27 cellular contexts compared by ENCODE assay signal in the genomic region with DNA sequence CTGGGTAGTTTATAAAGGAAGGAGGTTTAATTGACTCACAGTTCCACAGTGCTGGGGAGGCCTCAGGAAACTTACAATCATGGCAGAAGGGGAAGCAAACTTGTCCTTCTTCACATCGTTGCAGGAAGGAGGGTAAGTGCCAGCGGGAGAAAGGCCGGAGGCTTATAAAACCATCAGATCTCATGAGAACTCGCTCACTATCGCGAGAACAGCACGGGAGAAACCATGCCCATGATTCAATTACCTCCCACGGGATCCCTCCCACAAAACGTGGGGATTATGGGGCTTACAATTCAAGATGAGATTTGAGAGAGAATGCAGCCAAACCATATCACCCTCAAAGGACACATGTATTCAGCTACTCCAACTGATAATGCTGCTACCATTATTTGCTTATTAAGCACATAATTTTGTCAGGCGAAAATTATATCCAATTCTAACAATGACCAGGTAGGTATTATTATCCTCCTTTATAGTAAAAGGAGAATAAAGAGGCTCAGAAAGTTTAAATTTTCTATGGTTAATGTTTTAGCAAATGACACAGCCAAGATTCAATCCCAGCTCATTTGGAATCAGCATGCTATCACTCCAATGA.
"Had no signal": no experiment of that assay in that cellular context is flagged by ENCODE, and none has a peak within 500 bp of the region (broad histone marks: within the 10 kb centered on the region; RNA-seq: fewer than 3 reads in every experiment).

No MANE protein-coding gene starts in this region.

- ATAC-seq: esophagus mucosa; foreskin keratinocyte; gastroesophageal sphincter; heart left ventricle; left lobe of liver; mucosa of descending colon; natural killer cell treated with Interleukin-12 subunit alpha and Interleukin-12 subunit beta and Interleukin-15 and Interleukin-18, amount 100 ng/mL, for 72 hours; stimulated activated effector memory CD8-positive, alpha-beta T cell treated with anti-CD3 and anti-CD28 coated beads, Interleukin-12 subunit alpha, Interleukin-12 subunit beta, amount 100 ng/mL, for 72 hours had no signal

- H3K9me3 Mint-ChIP-seq: endodermal cell; memory B cell; natural killer cell treated with Interleukin-12 subunit alpha and Interleukin-12 subunit beta and Interleukin-15 and Interleukin-18, amount 100 ng/mL, for 72 hours; stimulated activated effector memory CD8-positive, alpha-beta T cell treated with anti-CD3 and anti-CD28 coated beads, Interleukin-12 subunit alpha, Interleukin-12 subunit beta, amount 100 ng/mL, for 72 hours had no signal

- H3K9me3 ChIP-seq: gastroesophageal sphincter, heart left ventricle, mucosa of descending colon, prostate gland, right atrium auricular region, sigmoid colon, stomach, tibial artery had no signal

- H3K27me3 ChIP-seq: dorsolateral prefrontal cortex, foreskin keratinocyte, gastroesophageal sphincter, heart left ventricle, hepatocyte, right atrium auricular region, sigmoid colon, stomach, tibial artery had no signal

- DNase-seq: dorsolateral prefrontal cortex; effector CD4-positive, alpha-beta T cell; endodermal cell; foreskin keratinocyte; heart left ventricle; kidney; mucosa of descending colon; naive B cell; sigmoid colon; stimulated activated CD4-positive, alpha-beta T cell treated with anti-CD3 and anti-CD28 coated beads, Interleukin-2, amount 100 ng/mL, for 24 hours; stimulated activated CD4-positive, alpha-beta T cell treated with anti-CD3 and anti-CD28 coated beads, Interleukin-4, amount 100 ng/mL, for 24 hours; stimulated activated naive CD4-positive, alpha-beta T cell treated with Interleukin-2 at 50 U/mL for 16 hours; stomach; tibial artery had no signal

- H3K4me2 ChIP-seq: hepatocyte had no signal

- H3K27ac ChIP-seq: dorsolateral prefrontal cortex, epithelial cell of prostate, foreskin keratinocyte, gastroesophageal sphincter, heart left ventricle, hepatocyte, prostate gland, right atrium auricular region, sigmoid colon, stomach, tibial artery had no signal

- H3K36me3 ChIP-seq: gastroesophageal sphincter, heart left ventricle, prostate gland, right atrium auricular region, sigmoid colon, stomach, tibial artery had no signal

- H3K36me3 Mint-ChIP-seq: memory B cell; naive B cell; natural killer cell treated with Interleukin-12 subunit alpha and Interleukin-12 subunit beta and Interleukin-15 and Interleukin-18, amount 100 ng/mL, for 72 hours; stimulated activated effector memory CD8-positive, alpha-beta T cell treated with anti-CD3 and anti-CD28 coated beads, Interleukin-12 subunit alpha, Interleukin-12 subunit beta, amount 100 ng/mL, for 72 hours; type B pancreatic cell had no signal

- H3K27me3 Mint-ChIP-seq: memory B cell; naive B cell; natural killer cell treated with Interleukin-12 subunit alpha and Interleukin-12 subunit beta and Interleukin-15 and Interleukin-18, amount 100 ng/mL, for 72 hours; type B pancreatic cell had no signal

- H3K4me1 ChIP-seq: foreskin keratinocyte, gastroesophageal sphincter, prostate gland, right atrium auricular region, stomach, tibial artery had no signal

- H3K4me3 ChIP-seq: dorsolateral prefrontal cortex, gastroesophageal sphincter, heart left ventricle, hepatocyte, lung, mucosa of descending colon, prostate gland, right atrium auricular region, sigmoid colon, stomach, tibial artery had no signal

- H3K4me3 Mint-ChIP-seq: endodermal cell; memory B cell; naive B cell; natural killer cell treated with Interleukin-12 subunit alpha and Interleukin-12 subunit beta and Interleukin-15 and Interleukin-18, amount 100 ng/mL, for 72 hours; neural crest cell; stimulated activated effector memory CD8-positive, alpha-beta T cell treated with anti-CD3 and anti-CD28 coated beads, Interleukin-12 subunit alpha, Interleukin-12 subunit beta, amount 100 ng/mL, for 72 hours; type B pancreatic cell had no signal

- FAIRE-seq: kidney had no signal

- H3K4me1 Mint-ChIP-seq: endodermal cell; memory B cell; naive B cell; stimulated activated effector memory CD8-positive, alpha-beta T cell treated with anti-CD3 and anti-CD28 coated beads, Interleukin-12 subunit alpha, Interleukin-12 subunit beta, amount 100 ng/mL, for 72 hours had no signal

- H3K27ac Mint-ChIP-seq: endodermal cell; memory B cell; naive B cell; natural killer cell treated with Interleukin-12 subunit alpha and Interleukin-12 subunit beta and Interleukin-15 and Interleukin-18, amount 100 ng/mL, for 72 hours; stimulated activated effector memory CD8-positive, alpha-beta T cell treated with anti-CD3 and anti-CD28 coated beads, Interleukin-12 subunit alpha, Interleukin-12 subunit beta, amount 100 ng/mL, for 72 hours; type B pancreatic cell had no signal
